ENCODE assay signal across 8 cellular contexts in the genomic region with DNA sequence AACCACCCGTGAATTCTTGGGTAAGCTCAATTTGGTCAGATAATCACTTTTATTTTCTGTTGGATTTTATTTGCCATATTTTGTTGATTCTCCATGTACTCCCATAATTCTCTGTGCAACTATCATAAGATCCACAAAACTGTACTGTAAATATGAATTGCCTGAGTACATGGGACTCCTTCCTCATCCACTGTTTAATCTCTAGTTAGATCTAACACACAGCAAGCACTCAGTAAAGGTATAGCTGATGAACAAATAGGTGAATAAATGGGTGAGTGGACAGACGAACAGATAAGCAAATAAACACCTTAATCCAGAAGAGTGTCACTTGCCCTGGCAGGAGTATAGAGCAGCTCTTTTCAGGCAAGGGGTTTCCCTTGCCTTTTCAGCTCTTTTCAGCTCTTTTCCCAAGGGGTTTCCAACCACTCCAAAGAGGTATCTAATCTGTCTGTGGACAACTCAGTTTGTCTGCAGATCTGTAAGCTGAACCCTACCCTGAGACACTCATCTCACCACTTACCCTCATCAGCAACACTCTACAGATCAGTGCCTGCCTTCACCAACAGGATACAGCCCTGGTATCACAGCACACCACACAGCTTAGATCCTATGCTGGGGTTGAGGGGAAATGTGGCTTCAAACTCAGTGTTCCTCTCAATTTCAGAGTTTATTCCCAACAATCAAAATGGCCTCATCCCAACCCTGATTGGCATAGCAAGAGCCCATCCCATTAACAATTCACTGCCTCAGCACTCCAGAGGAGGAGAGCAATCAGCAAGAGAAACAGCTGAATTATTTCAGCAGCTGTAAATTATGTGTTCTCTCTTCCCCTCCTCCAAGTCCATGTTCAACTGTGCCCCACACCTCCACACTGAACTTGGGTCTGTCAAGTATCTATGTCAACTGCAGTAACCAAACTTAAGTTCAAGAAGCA. TPM values are rescaled to one million over a fixed set of nuclear protein-coding genes. Genes with fewer than 3 reads are reported as not detected.
A peak's percentile ranks its signal among the peaks of the same experiment; 100 is the strongest.
DNase-seq lines count a peak whose midpoint lies in the region; ATAC-seq, FAIRE-seq and TF ChIP-seq lines count a peak whose summit lies in the region.
"Had no signal": no experiment of that assay in that cellular context is flagged by ENCODE, and none has a peak within 500 bp of the region (broad histone marks: within the 10 kb centered on the region; RNA-seq: fewer than 3 reads in every experiment).

No MANE protein-coding gene starts in this region.

- H3K36me3 ChIP-seq in gastrocnemius medialis (no peaks in the 10 kb centered on the region), PC-9 (ENCODE audit: low read depth) (no peaks in the 10 kb centered on the region)

- no peaks in the 10 kb centered on the region for H4K20me1 ChIP-seq in PC-9 (ENCODE audit: insufficient read depth)

- no peak for TF ChIP-seq CTCF in LNCaP clone FGC (IDR thresholded peaks at IDR 0.05; ENCODE audit: control insufficient read depth, extremely low read depth, insufficient read depth)
- no peak for TF ChIP-seq CTCF in choroid plexus epithelial cell (conservative IDR thresholded peaks at IDR 0.05; ENCODE audit: low read depth, low read length)
- no peak for TF ChIP-seq CTCF in gastrocnemius medialis (IDR thresholded peaks at IDR 0.05 in 4 of 5, conservative IDR thresholded peaks at IDR 0.05 in 1 of 5)
- TF ChIP-seq CTCF in PC-9 (conservative IDR thresholded peaks at IDR 0.05): no peak

- no peak overlapping the region for H3K4me2 ChIP-seq in PC-9
- H3K4me2 ChIP-seq: KMS-11 had no signal

- no TSS peak for BruUV-seq in PC-9 (replicated peaks; lab: Mats Ljungman, UMichigan)

- H3K4me3 ChIP-seq in LNCaP clone FGC (ENCODE audit: low read depth, low read length): no peak overlapping the region
- H3K4me3 ChIP-seq in choroid plexus epithelial cell (ENCODE audit: low read depth, low read length): no peak overlapping the region
- no peak overlapping the region for H3K4me3 ChIP-seq in gastrocnemius medialis
- H3K4me3 ChIP-seq in PC-9: no peak overlapping the region

- H3F3A ChIP-seq in PC-9 (ENCODE audit: insufficient read depth, low read depth): peaks cover 8% of the 10 kb centered on the region; the same call in 1 of the 2 replicates

- H2AFZ ChIP-seq in PC-9: no peak overlapping the region

- TF ChIP-seq POLR2A in GM12892 (IDR thresholded peaks at IDR 0.05; ENCODE audit: low read depth, low read length) (no peak), gastrocnemius medialis (IDR thresholded peaks at IDR 0.05) (no peak)

- H3K9me2 ChIP-seq in PC-9 (ENCODE audit: insufficient read depth): no peaks in the 10 kb centered on the region

- POLR2A ChIA-PET in PC-9 (lab: Charles Lee; ENCODE audit: unreplicated experiment): no interaction called here

- H3K27me3 ChIP-seq in gastrocnemius medialis (no peaks in the 10 kb centered on the region), PC-9 (ENCODE audit: insufficient read depth, low read depth) (no peaks in the 10 kb centered on the region)

- H3K9me3 ChIP-seq in gastrocnemius medialis: no peaks in the 10 kb centered on the region
- H3K9me3 ChIP-seq in PC-9 (ENCODE audit: insufficient read depth, low read depth): no peaks in the 10 kb centered on the region

- H3K27ac ChIP-seq in gastrocnemius medialis (peak overlapping the region; percentile 40 to 66 (median 52)), PC-9 (no peak overlapping the region)
- H3K27ac ChIP-seq: KMS-11 had no signal

- CTCF ChIA-PET in PC-9 (lab: Charles Lee): no interaction called here

- DNase-seq in GM12892 (ENCODE audit: insufficient read length): no peak
- peak; percentile 81 for DNase-seq in LNCaP clone FGC (ENCODE audit: low read depth)
- peak; percentile 37 for DNase-seq in choroid plexus epithelial cell (ENCODE audit: low read depth)
- DNase-seq in gastrocnemius medialis: no peak
- no peak for DNase-seq in PC-9
- no peak for DNase-seq in NCI-H2227 (lab: John Stamatoyannopoulos, UW; ENCODE audit: unreplicated experiment)

- in situ Hi-C loops in gastrocnemius medialis (cut with MboI; ENCODE audit: low sequenced_read_pairs in 4 of 4): no loop called here

- ATAC-seq in gastrocnemius medialis (peak; percentile 25 to 42), HG02571 (IDR thresholded peaks at IDR 0.05; ENCODE audit: unreplicated experiment) (no peak)

- no peaks in the 10 kb centered on the region for H3K79me2 ChIP-seq in PC-9 (ENCODE audit: low read depth)

- H3K4me1 ChIP-seq in gastrocnemius medialis (peaks cover 25 to 48% of the 10 kb centered on the region in 2 donors), PC-9 (replicated peaks; ENCODE audit: insufficient read depth) (peaks cover 35% of the 10 kb centered on the region)

- intact Hi-C loops in gastrocnemius medialis (cut with DNase I; ENCODE audit: low total_unique reads) (no loop called here), PC-9 (cut with micrococcal nuclease; ENCODE audit: unreplicated experiment) (no loop called here)

- FAIRE-seq in GM12892 (lab: Jason Lieb, UNC): peak; percentile 33

RNA-seq across cellular contexts. Expression of a gene that starts 51.1 kb away (rescaled TPM):
- 26.4 TPM for polyA plus RNA-seq in GM12892 (2012; ENCODE audit: missing spikeins)
- total RNA-seq in gastrocnemius medialis (10 to 100 TPM; 36.6 to 52.6 (median 48.2) TPM), PC-9 (2021) (40.4 and 46.5 TPM in 2 replicates)

Comparison
In these comparisons a context has a peak if more than half of its experiments do, and no peak if none do; other contexts are left out.
1. DNase-seq: peak in LNCaP clone FGC (single experiment) and choroid plexus epithelial cell (single experiment); none in GM12892 (single experiment), gastrocnemius medialis (0 of 2), PC-9 (0 of 2) and NCI-H2227 (single experiment).